32 cellular contexts compared by ENCODE assay signal in genomic region chr11:94241896-94242295, GRCh38.
"Had no signal": no experiment of that assay in that cellular context is flagged by ENCODE, and none has a peak within 500 bp of the region (broad histone marks: within the 10 kb centered on the region; RNA-seq: fewer than 3 reads in every experiment).

No MANE protein-coding gene starts in this region.

- DNase-seq: activated CD4-positive, alpha-beta memory T cell treated with anti-CD3 and anti-CD28 coated beads for 36 hours; activated CD4-positive, alpha-beta T cell treated with anti-CD3 and anti-CD28 coated beads for 36 hours; activated CD4-positive, alpha-beta T cell treated with anti-CD3 and anti-CD28 coated beads, Interleukin-2, amount 10 ng/mL, durations not matched to agents 24 days and 14 days; activated CD4-positive, CD25-positive, alpha-beta regulatory T cell; activated CD4-positive, CD25-positive, alpha-beta regulatory T cell treated with anti-CD3 and anti-CD28 coated beads, Interleukin-2, amount 50 U/mL, for 72 hours; activated CD8-positive, alpha-beta memory T cell treated with anti-CD3 and anti-CD28 coated beads, Interleukin-2, amount 10 ng/mL, durations not matched to agents 7 days and 5 days; activated CD8-positive, alpha-beta memory T cell treated with anti-CD3 and anti-CD28 coated beads, Interleukin-2, amount 50 U/mL, for 4 hours; activated CD8-positive, alpha-beta T cell treated with anti-CD3 and anti-CD28 coated beads, Interleukin-2, amount 10 ng/mL, durations not matched to agents 7 days and 5 days; activated effector memory CD4-positive, alpha-beta T cell treated with anti-CD3 and anti-CD28 coated beads, Interleukin-2, amount 50 U/mL, for 16 hours; activated naive CD4-positive, alpha-beta T cell treated with anti-CD3 and anti-CD28 coated beads for 36 hours; activated naive CD8-positive, alpha-beta T cell treated with anti-CD3 and anti-CD28 coated beads for 36 hours; activated naive CD8-positive, alpha-beta T cell treated with anti-CD3 and anti-CD28 coated beads, Interleukin-2, amount 50 U/mL, for 24 hours; activated T-cell treated with anti-CD3 and anti-CD28 coated beads, Interleukin-2, amount 50 U/mL, for 1 hour; activated T-cell treated with anti-CD3 and anti-CD28 coated beads, Interleukin-2, amount 50 U/mL, for 48 hours; brain microvascular endothelial cell; dermis blood vessel endothelial cell; effector CD4-positive, alpha-beta T cell; effector memory CD8-positive, alpha-beta T cell; erythroblast; foreskin keratinocyte; gastrocnemius medialis; glutamatergic neuron; heart left ventricle; T-helper 2 cell had no signal

- H3K27me3 ChIP-seq: ascending aorta, brain microvascular endothelial cell, foreskin keratinocyte, heart left ventricle had no signal

- H3K4me3 ChIP-seq: ascending aorta, coronary artery, esophagus muscularis mucosa, gastrocnemius medialis, heart left ventricle had no signal

- FAIRE-seq: bronchial epithelial cell had no signal

- H3K4me1 Mint-ChIP-seq: activated CD4-positive, alpha-beta T cell treated with anti-CD3 and anti-CD28 coated beads for 36 hours; activated CD4-positive, alpha-beta T cell treated with anti-CD3 and anti-CD28 coated beads, Interleukin-2, amount 10 ng/mL, durations not matched to agents 24 days and 14 days; activated CD8-positive, alpha-beta memory T cell treated with anti-CD3 and anti-CD28 coated beads, Interleukin-2, amount 10 ng/mL, durations not matched to agents 7 days and 5 days; activated naive CD4-positive, alpha-beta T cell treated with anti-CD3 and anti-CD28 coated beads, Interleukin-2, amount 50 U/mL, for 24 hours; activated naive CD8-positive, alpha-beta T cell treated with anti-CD3 and anti-CD28 coated beads for 36 hours; activated naive CD8-positive, alpha-beta T cell treated with anti-CD3 and anti-CD28 coated beads, Interleukin-2, amount 50 U/mL, for 24 hours; central memory CD8-positive, alpha-beta T cell had no signal

- H3K36me3 ChIP-seq: ascending aorta, brain microvascular endothelial cell, esophagus muscularis mucosa, gastrocnemius medialis, heart left ventricle had no signal

- H3K36me3 Mint-ChIP-seq: activated CD4-positive, alpha-beta memory T cell treated with anti-CD3 and anti-CD28 coated beads for 36 hours; activated CD8-positive, alpha-beta memory T cell treated with anti-CD3 and anti-CD28 coated beads, Interleukin-2, amount 10 ng/mL, durations not matched to agents 7 days and 5 days; activated naive CD4-positive, alpha-beta T cell treated with anti-CD3 and anti-CD28 coated beads, Interleukin-2, amount 50 U/mL, for 24 hours; activated naive CD8-positive, alpha-beta T cell treated with anti-CD3 and anti-CD28 coated beads for 36 hours had no signal

- H3K9me3 Mint-ChIP-seq: activated CD4-positive, alpha-beta memory T cell treated with anti-CD3 and anti-CD28 coated beads for 36 hours; activated naive CD4-positive, alpha-beta T cell treated with anti-CD3 and anti-CD28 coated beads for 36 hours; activated naive CD4-positive, alpha-beta T cell treated with anti-CD3 and anti-CD28 coated beads, Interleukin-2, amount 50 U/mL, for 24 hours; activated naive CD8-positive, alpha-beta T cell treated with anti-CD3 and anti-CD28 coated beads for 36 hours; activated T-helper 1 cell treated with anti-CD3 and anti-CD28 coated beads, Interleukin-12 subunit alpha, Interleukin-12 subunit beta, Interleukin-2, Interleukin-4 antibody, amounts not matched to agents 30 ng/mL and 10 ng/mL and 1 ng/mL, durations not matched to agents 14 hours and 24 hours and 36 hours; activated T-helper 2 cell treated with anti-CD3 and anti-CD28 coated beads, Interferon-gamma antibody, Interleukin-2, Interleukin-4, amounts not matched to agents 10 μg/mL and 5 μg/mL and 100 μg/mL, durations not matched to agents 14 hours and 24 hours and 36 hours had no signal

- H3K4me3 Mint-ChIP-seq: activated CD4-positive, alpha-beta memory T cell treated with anti-CD3 and anti-CD28 coated beads for 36 hours; activated CD4-positive, alpha-beta T cell treated with anti-CD3 and anti-CD28 coated beads for 36 hours; activated CD4-positive, alpha-beta T cell treated with anti-CD3 and anti-CD28 coated beads, Interleukin-2, amount 10 ng/mL, durations not matched to agents 24 days and 14 days; activated CD8-positive, alpha-beta memory T cell treated with anti-CD3 and anti-CD28 coated beads, Interleukin-2, amount 10 ng/mL, durations not matched to agents 7 days and 5 days; activated CD8-positive, alpha-beta T cell treated with anti-CD3 and anti-CD28 coated beads, Interleukin-2, amount 10 ng/mL, durations not matched to agents 7 days and 5 days; activated naive CD4-positive, alpha-beta T cell treated with anti-CD3 and anti-CD28 coated beads for 36 hours; activated naive CD4-positive, alpha-beta T cell treated with anti-CD3 and anti-CD28 coated beads, Interleukin-2, amount 50 U/mL, for 24 hours; activated naive CD8-positive, alpha-beta T cell treated with anti-CD3 and anti-CD28 coated beads for 36 hours; activated naive CD8-positive, alpha-beta T cell treated with anti-CD3 and anti-CD28 coated beads, Interleukin-2, amount 50 U/mL, for 24 hours; activated T-helper 1 cell treated with anti-CD3 and anti-CD28 coated beads, Interleukin-12 subunit alpha, Interleukin-12 subunit beta, Interleukin-2, Interleukin-4 antibody, amounts not matched to agents 30 ng/mL and 10 ng/mL and 1 ng/mL, durations not matched to agents 14 hours and 24 hours and 36 hours; central memory CD8-positive, alpha-beta T cell; effector memory CD8-positive, alpha-beta T cell had no signal

- H3K27ac ChIP-seq: ascending aorta, brain microvascular endothelial cell, coronary artery, esophagus muscularis mucosa, foreskin keratinocyte, gastrocnemius medialis, heart left ventricle had no signal

- ATAC-seq: activated CD4-positive, alpha-beta T cell treated with anti-CD3 and anti-CD28 coated beads for 36 hours; activated CD8-positive, alpha-beta memory T cell treated with anti-CD3 and anti-CD28 coated beads, Interleukin-2, amount 10 ng/mL, durations not matched to agents 7 days and 5 days; activated CD8-positive, alpha-beta T cell treated with anti-CD3 and anti-CD28 coated beads, Interleukin-2, amount 10 ng/mL, durations not matched to agents 7 days and 5 days; activated naive CD8-positive, alpha-beta T cell treated with anti-CD3 and anti-CD28 coated beads, Interleukin-2, amount 50 U/mL, for 24 hours; effector memory CD8-positive, alpha-beta T cell; foreskin keratinocyte; gastrocnemius medialis; heart left ventricle had no signal

- H3K27ac Mint-ChIP-seq: activated CD4-positive, alpha-beta memory T cell treated with anti-CD3 and anti-CD28 coated beads for 36 hours; activated CD4-positive, alpha-beta T cell treated with anti-CD3 and anti-CD28 coated beads for 36 hours; activated CD4-positive, alpha-beta T cell treated with anti-CD3 and anti-CD28 coated beads, Interleukin-2, amount 10 ng/mL, durations not matched to agents 24 days and 14 days; activated CD8-positive, alpha-beta memory T cell treated with anti-CD3 and anti-CD28 coated beads, Interleukin-2, amount 10 ng/mL, durations not matched to agents 7 days and 5 days; activated CD8-positive, alpha-beta T cell treated with anti-CD3 and anti-CD28 coated beads, Interleukin-2, amount 10 ng/mL, durations not matched to agents 7 days and 5 days; activated naive CD4-positive, alpha-beta T cell treated with anti-CD3 and anti-CD28 coated beads for 36 hours; activated naive CD4-positive, alpha-beta T cell treated with anti-CD3 and anti-CD28 coated beads, Interleukin-2, amount 50 U/mL, for 24 hours; activated naive CD8-positive, alpha-beta T cell treated with anti-CD3 and anti-CD28 coated beads for 36 hours; activated naive CD8-positive, alpha-beta T cell treated with anti-CD3 and anti-CD28 coated beads, Interleukin-2, amount 50 U/mL, for 24 hours; activated T-helper 1 cell treated with anti-CD3 and anti-CD28 coated beads, Interleukin-12 subunit alpha, Interleukin-12 subunit beta, Interleukin-2, Interleukin-4 antibody, amounts not matched to agents 30 ng/mL and 10 ng/mL and 1 ng/mL, durations not matched to agents 14 hours and 24 hours and 36 hours; activated T-helper 2 cell treated with anti-CD3 and anti-CD28 coated beads, Interferon-gamma antibody, Interleukin-2, Interleukin-4, amounts not matched to agents 10 μg/mL and 5 μg/mL and 100 μg/mL, durations not matched to agents 14 hours and 24 hours and 36 hours; effector memory CD8-positive, alpha-beta T cell had no signal

- H3K4me1 ChIP-seq: ascending aorta, esophagus muscularis mucosa, foreskin keratinocyte, gastrocnemius medialis, heart left ventricle had no signal

- H3K27me3 Mint-ChIP-seq: activated CD4-positive, alpha-beta memory T cell treated with anti-CD3 and anti-CD28 coated beads for 36 hours; activated CD4-positive, alpha-beta T cell treated with anti-CD3 and anti-CD28 coated beads for 36 hours; activated CD4-positive, alpha-beta T cell treated with anti-CD3 and anti-CD28 coated beads, Interleukin-2, amount 10 ng/mL, durations not matched to agents 24 days and 14 days; activated CD8-positive, alpha-beta memory T cell treated with anti-CD3 and anti-CD28 coated beads, Interleukin-2, amount 10 ng/mL, durations not matched to agents 7 days and 5 days; activated naive CD4-positive, alpha-beta T cell treated with anti-CD3 and anti-CD28 coated beads, Interleukin-2, amount 50 U/mL, for 24 hours had no signal
